Comparison of ENCODE assay signal across 12 cellular contexts in the genomic region with DNA sequence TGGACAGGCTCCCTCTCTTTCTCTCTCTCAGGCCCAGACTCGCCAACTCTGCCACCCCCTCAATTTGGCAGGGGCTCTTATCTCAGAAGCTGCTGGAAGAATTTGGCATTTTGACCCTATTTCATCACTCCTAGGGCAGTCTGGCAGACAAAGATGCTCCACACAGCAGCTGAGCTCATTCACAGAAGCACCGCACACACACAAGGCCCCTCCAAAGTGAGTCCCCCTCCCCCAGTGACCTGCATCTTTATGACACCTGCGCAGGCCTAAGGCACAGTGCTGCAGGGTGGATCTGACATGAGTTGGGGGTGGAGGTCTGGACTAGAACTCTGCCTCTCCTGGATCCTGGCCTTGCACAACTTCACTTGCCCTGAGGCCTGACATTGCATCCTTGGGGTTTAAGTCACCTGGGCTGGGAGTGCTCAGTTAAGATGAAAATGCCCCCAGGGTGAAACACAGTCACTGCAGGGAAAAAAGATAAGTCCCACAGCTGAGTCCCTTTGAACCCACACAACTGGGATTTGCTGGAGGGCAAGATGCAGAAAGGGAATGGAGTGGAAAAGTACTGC. TPM values are rescaled to one million over a fixed set of nuclear protein-coding genes. Genes with fewer than 3 reads are reported as not detected.
DNase-seq lines count a peak whose midpoint lies in the region; ATAC-seq and TF ChIP-seq lines count a peak whose summit lies in the region.
"Had no signal": no experiment of that assay in that cellular context is flagged by ENCODE, and none has a peak within 500 bp of the region (broad histone marks: within the 10 kb centered on the region; RNA-seq: fewer than 3 reads in every experiment).

No MANE protein-coding gene starts in this region.

- DNase-seq in ELR (ENCODE audit: low read depth) = peak; percentile 82
- peak; percentile 59 for DNase-seq in NCI-H1105 (lab: John Stamatoyannopoulos, UW)
- DNase-seq in cerebellar cortex (ENCODE audit: low spot score) = peak; percentile 42
- peak; percentile 61 for DNase-seq in posterior vena cava (ENCODE audit: low spot score)
- DNase-seq in activated CD8-positive, alpha-beta T cell treated with anti-CD3 and anti-CD28 coated beads for 36 hours = no peak
- DNase-seq in NCI-H510A treated with DMSO at 0.1 percent for 48 hours (lab: John Stamatoyannopoulos, UW) = no peak
- DNase-seq: activated T-cell treated with anti-CD3 and anti-CD28 coated beads, Interleukin-2, amount 50 U/mL, for 4 hours; HCEC 1CT; NCI-H2081 treated with DMSO at 0.1 percent for 48 hours; SHP77 had no signal

- no peak for TF ChIP-seq CTCF in activated CD8-positive, alpha-beta T cell treated with anti-CD3 and anti-CD28 coated beads for 36 hours (IDR thresholded peaks at IDR 0.05)

- peaks cover 40% of the 10 kb centered on the region for H3K4me1 Mint-ChIP-seq in activated CD8-positive, alpha-beta T cell treated with anti-CD3 and anti-CD28 coated beads for 36 hours (ENCODE audit: low read depth)

- no peaks in the 10 kb centered on the region for H3K27me3 Mint-ChIP-seq in activated CD8-positive, alpha-beta T cell treated with anti-CD3 and anti-CD28 coated beads for 36 hours

- no peak overlapping the region for H3K4me3 Mint-ChIP-seq in activated CD8-positive, alpha-beta T cell treated with anti-CD3 and anti-CD28 coated beads for 36 hours
- H3K4me3 Mint-ChIP-seq: activated T-cell treated with anti-CD3 and anti-CD28 coated beads, Interleukin-2, amount 50 U/mL, for 4 hours; brain had no signal

- no peaks in the 10 kb centered on the region for H3K36me3 Mint-ChIP-seq in activated CD8-positive, alpha-beta T cell treated with anti-CD3 and anti-CD28 coated beads for 36 hours (ENCODE audit: low read depth)
- H3K36me3 Mint-ChIP-seq: brain had no signal

- POLR2A ChIA-PET in activated CD8-positive, alpha-beta T cell treated with anti-CD3 and anti-CD28 coated beads for 36 hours (lab: Charles Lee) = interaction anchor here (0.9 kb wide), 1 partner anchor 90 kb away, joined by 3 read pairs; no protein-coding TSS in a partner anchor

- no peak overlapping the region for H3K27ac Mint-ChIP-seq in activated CD8-positive, alpha-beta T cell treated with anti-CD3 and anti-CD28 coated beads for 36 hours

- CTCF ChIA-PET in activated CD8-positive, alpha-beta T cell treated with anti-CD3 and anti-CD28 coated beads for 36 hours (lab: Charles Lee) = interaction anchor here (2.1 kb wide), 1 partner anchor 90 kb away, joined by 6 read pairs; no protein-coding TSS in a partner anchor

- no peaks in the 10 kb centered on the region for H3K9me3 Mint-ChIP-seq in activated CD8-positive, alpha-beta T cell treated with anti-CD3 and anti-CD28 coated beads for 36 hours
- H3K9me3 Mint-ChIP-seq: activated T-cell treated with anti-CD3 and anti-CD28 coated beads, Interleukin-2, amount 50 U/mL, for 4 hours had no signal

- intact Hi-C loops in posterior vena cava (cut with DNase I) = no loop called here
- intact Hi-C loops in activated CD8-positive, alpha-beta T cell treated with anti-CD3 and anti-CD28 coated beads for 36 hours (cut with micrococcal nuclease) = no loop called here

- no peak for ATAC-seq in GM18858 (IDR thresholded peaks at IDR 0.05; ENCODE audit: unreplicated experiment)
- no peak for ATAC-seq in activated CD8-positive, alpha-beta T cell treated with anti-CD3 and anti-CD28 coated beads for 36 hours
- ATAC-seq: activated T-cell treated with anti-CD3 and anti-CD28 coated beads, Interleukin-2, amount 50 U/mL, for 4 hours had no signal

RNA-seq across cellular contexts. Expression of a gene that starts 41.1 kb away (rescaled TPM):
- total RNA-seq in posterior vena cava = 10 to 100 TPM in 1 of 2 donors, 1 to 10 TPM in 1; 8.5 to 23.2 TPM
- 10 to 100 TPM; 49.4 to 50.8 TPM for total RNA-seq in activated CD8-positive, alpha-beta T cell treated with anti-CD3 and anti-CD28 coated beads for 36 hours

Comparison
In these comparisons a context has a peak if more than half of its experiments do, and no peak if none do; other contexts are left out.
1. DNase-seq: peak in ELR (single experiment), NCI-H1105 (single experiment), cerebellar cortex (single experiment) and posterior vena cava (single experiment); none in activated CD8-positive, alpha-beta T cell treated with anti-CD3 and anti-CD28 coated beads for 36 hours (single experiment) and NCI-H510A treated with DMSO at 0.1 percent for 48 hours (single experiment).